Comparison of ENCODE assay signal across 14 cellular contexts in the genomic region with DNA sequence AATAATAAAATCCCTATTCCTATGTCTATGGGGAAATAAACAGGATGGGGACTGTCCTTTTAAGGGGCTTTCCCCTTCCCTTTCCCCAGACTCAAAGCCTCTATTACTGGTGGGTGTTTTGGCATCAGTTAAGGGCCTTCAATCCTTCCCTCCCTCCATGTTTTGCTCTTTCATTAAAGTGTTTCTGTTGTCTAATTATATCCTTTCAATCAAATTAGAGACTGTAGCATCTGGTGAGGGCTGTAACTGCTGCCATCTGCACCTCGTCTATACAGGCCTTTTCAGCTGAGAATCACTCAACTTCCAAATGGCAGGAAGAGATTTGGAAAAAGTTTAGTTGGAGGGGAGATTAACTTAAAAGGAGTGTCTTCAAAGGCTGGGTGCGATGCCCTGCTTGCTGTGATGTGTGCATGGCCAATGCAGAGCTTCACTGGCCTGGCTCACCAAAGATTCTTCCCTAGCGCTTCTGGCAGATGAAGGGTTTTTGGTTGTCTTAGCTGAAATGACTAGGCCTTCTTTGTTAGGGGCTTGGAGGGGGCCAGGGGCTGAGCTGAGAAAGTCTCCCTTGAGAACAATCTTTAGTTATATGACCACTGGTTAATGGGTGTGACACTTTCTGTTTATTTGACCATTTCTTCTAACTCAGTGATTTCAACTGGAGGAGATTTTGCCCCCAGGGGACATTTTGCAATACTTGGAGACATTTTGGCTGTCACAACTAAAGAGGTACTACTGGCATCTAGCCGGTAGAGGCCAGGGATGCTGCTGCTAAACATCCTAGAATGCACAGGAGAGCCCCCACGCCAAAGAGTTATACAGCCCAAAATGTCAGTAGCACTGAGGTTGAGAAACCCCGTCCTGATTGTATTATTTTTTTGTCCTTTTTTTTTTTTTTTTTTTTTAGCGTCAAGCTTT. TPM values are rescaled to one million over a fixed set of nuclear protein-coding genes. Genes with fewer than 3 reads are reported as not detected.
DNase-seq lines count a peak whose midpoint lies in the region; ATAC-seq and TF ChIP-seq lines count a peak whose summit lies in the region.
"Had no signal": no experiment of that assay in that cellular context is flagged by ENCODE, and none has a peak within 500 bp of the region (broad histone marks: within the 10 kb centered on the region; RNA-seq: fewer than 3 reads in every experiment).

No MANE protein-coding gene starts in this region.

- 91 to 95% methylated on average over 3 to 4 of the region's 7 CpGs for WGBS in mesodermal cell (ENCODE audit: insufficient coverage in 2 of 2), 2 experiments

- H3K9me3 ChIP-seq in mesodermal cell (ENCODE audit: control insufficient read depth, low read length): no peaks in the 10 kb centered on the region
- H3K9me3 ChIP-seq: vagina had no signal

- peak overlapping the region; percentile 38; the same call in 1 of the 2 replicates for H3K27ac ChIP-seq in VCaP
- H3K27ac ChIP-seq in mesodermal cell (ENCODE audit: low read depth, low read length, severe bottlenecking): peak overlapping the region; percentile 54

- H3K4me3 ChIP-seq in mesodermal cell (ENCODE audit: extremely low read depth, insufficient read depth, low read length, poor library complexity, severe bottlenecking): no peak overlapping the region
- H3K4me3 ChIP-seq: vagina had no signal

- no peaks in the 10 kb centered on the region for H3K36me3 ChIP-seq in mesodermal cell (ENCODE audit: control insufficient read depth, insufficient read depth, low read length)
- H3K36me3 ChIP-seq: vagina had no signal

- no peak for TF ChIP-seq CTCF in VCaP (conservative IDR thresholded peaks at IDR 0.05)

- peaks cover 12% of the 10 kb centered on the region for H3K4me1 ChIP-seq in mesodermal cell (ENCODE audit: control insufficient read depth, insufficient read depth, low read length, poor library complexity, severe bottlenecking)

- no peak for ATAC-seq in HG02852 (IDR thresholded peaks at IDR 0.05; ENCODE audit: unreplicated experiment)

- DNase-seq in D341Med (ENCODE audit: low spot score): peak; percentile 63
- peak; percentile 89 for DNase-seq in NCI-H1694 treated with DMSO at 0.1 percent for 48 hours (lab: John Stamatoyannopoulos, UW)
- DNase-seq in NCI-H1048 (lab: John Stamatoyannopoulos, UW): no peak
- no peak for DNase-seq in NCI-H187 treated with DMSO at 0.1 percent for 48 hours (lab: John Stamatoyannopoulos, UW)
- no peak for DNase-seq in HuH-7 (ENCODE audit: low spot score)
- DNase-seq: activated CD4-positive, alpha-beta T cell treated with anti-CD3 and anti-CD28 coated beads, Interleukin-2, amount 10 ng/mL, durations not matched to agents 7 days and 5 days; activated naive CD4-positive, alpha-beta T cell; central memory CD4-positive, alpha-beta T cell; naive B cell; NCI-H226 had no signal

RNA-seq across cellular contexts. Expression of a gene that starts 7.5 kb away (rescaled TPM):
- polyA plus RNA-seq in mesodermal cell (2013, experiment 1 of 2): 21.5 TPM
- polyA plus RNA-seq in mesodermal cell (2013, experiment 2 of 2): 15.1 TPM

RNA-seq across cellular contexts. Expression of a gene that starts 18.7 kb away (rescaled TPM):
- polyA plus RNA-seq in mesodermal cell (2013, experiment 1 of 2): not detected
- polyA plus RNA-seq in mesodermal cell (2013, experiment 2 of 2): not detected

Comparison
In these comparisons a context has a peak if more than half of its experiments do, and no peak if none do; other contexts are left out.
1. DNase-seq: peak in D341Med (single experiment) and NCI-H1694 treated with DMSO at 0.1 percent for 48 hours (single experiment); none in NCI-H1048 (single experiment), NCI-H187 treated with DMSO at 0.1 percent for 48 hours (single experiment) and HuH-7 (single experiment).